1 cellular context compared by ENCODE assay signal in genomic region chr3:129228891-129229585, GRCh38.
A peak's percentile ranks its signal among the peaks of the same experiment; 100 is the strongest.
TF ChIP-seq lines count a peak whose summit lies in the region.

No MANE protein-coding gene starts in this region.

TF ChIP-seq in H1, 55 proteins besides CTCF, POLR2A, EP300 and RAD21 (continued from another document):
- TF ChIP-seq HDAC2 (IDR thresholded peaks at IDR 0.05; ENCODE audit: borderline replicate concordance in 1 of 2, low read depth in 2 of 2, low read length in 2 of 2) (0 out of 4 replicates have a peak, but pooled peaks of 1 of the 2 experiments have one; percentile 13), TBP (IDR thresholded peaks at IDR 0.05; ENCODE audit: low read depth, low read length) (no peak), MAFK (IDR thresholded peaks at IDR 0.05; ENCODE audit: low read depth, low read length) (peak; percentile 14; the same call in 1 of the 2 replicates), KDM5A (IDR thresholded peaks at IDR 0.05; ENCODE audit: low read length) (no peak), CEBPB (IDR thresholded peaks at IDR 0.05; ENCODE audit: low read depth, low read length) (no peak), SP1 (IDR thresholded peaks at IDR 0.05; ENCODE audit: low read depth, low read length) (no peak), EZH2 (IDR thresholded peaks at IDR 0.05; ENCODE audit: low read depth, low read length, severe bottlenecking) (no peak)
